ENCODE assay signal across 16 cellular contexts in the genomic region with DNA sequence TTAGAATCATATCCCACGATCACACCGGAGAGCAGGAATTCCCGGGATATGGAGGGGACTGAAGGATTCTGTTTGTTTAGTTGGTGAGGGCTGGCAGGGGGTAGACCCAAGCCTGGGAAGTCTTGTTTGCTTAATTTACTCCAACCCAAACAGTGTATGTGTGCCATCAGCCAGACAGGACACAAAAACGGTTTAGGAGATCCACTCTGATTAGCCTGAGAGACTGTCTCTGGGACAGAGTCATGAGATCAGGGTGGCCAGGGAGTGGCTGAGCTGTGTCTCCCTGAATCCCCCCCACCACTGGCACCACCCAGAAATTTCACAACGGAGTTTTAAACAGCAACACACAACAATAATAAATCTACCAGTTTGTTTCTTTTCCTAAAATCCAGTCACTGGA.
A peak's percentile ranks its signal among the peaks of the same experiment; 100 is the strongest.
DNase-seq lines count a peak whose midpoint lies in the region; ATAC-seq and TF ChIP-seq lines count a peak whose summit lies in the region.
"Had no signal": no experiment of that assay in that cellular context is flagged by ENCODE, and none has a peak within 500 bp of the region (broad histone marks: within the 10 kb centered on the region; RNA-seq: fewer than 3 reads in every experiment).

No MANE protein-coding gene starts in this region.

- H3K36me3 ChIP-seq in mesenchymal stem cell (ENCODE audit: control insufficient read depth in 1 of 2, insufficient read depth in 2 of 2, low read depth in 1 of 2, low read length in 2 of 2), result no peaks in the 10 kb centered on the region
- H3K36me3 ChIP-seq: BLaER1 treated with 17β-estradiol and CSF1 and Interleukin-3, amounts not matched to agents 10 nM and 100 nM; HAP-1 had no signal

- no peak overlapping the region for H4K8ac ChIP-seq in mesenchymal stem cell (ENCODE audit: low read length)

- no peak overlapping the region for H2BK120ac ChIP-seq in mesenchymal stem cell (ENCODE audit: low read depth, low read length)

- no peak overlapping the region for H2BK12ac ChIP-seq in mesenchymal stem cell (ENCODE audit: low read length in 2 of 2)

- H3K9ac ChIP-seq in mesenchymal stem cell (ENCODE audit: low read length), result no peak overlapping the region
- H3K9ac ChIP-seq: GM23248 had no signal

- H3K79me1 ChIP-seq in mesenchymal stem cell (replicated peaks; ENCODE audit: low read length, poor library complexity, severe bottlenecking), result no peaks in the 10 kb centered on the region

- no peaks in the 10 kb centered on the region for H3K9me3 ChIP-seq in mesenchymal stem cell (ENCODE audit: control insufficient read depth, low read length)
- H3K9me3 ChIP-seq: BLaER1 treated with 17β-estradiol and CSF1 and Interleukin-3, amounts not matched to agents 10 nM and 100 nM; HAP-1 had no signal

- H3K4me1 Mint-ChIP-seq in activated naive CD4-positive, alpha-beta T cell treated with anti-CD3 and anti-CD28 coated beads, Interleukin-2, amount 50 U/mL, for 24 hours, result no peaks in the 10 kb centered on the region
- H3K4me1 Mint-ChIP-seq in central memory CD8-positive, alpha-beta T cell, result no peaks in the 10 kb centered on the region
- no peaks in the 10 kb centered on the region for H3K4me1 Mint-ChIP-seq in activated T-helper 1 cell treated with anti-CD3 and anti-CD28 coated beads, Interleukin-12 subunit alpha, Interleukin-12 subunit beta, Interleukin-2, Interleukin-4 antibody, amounts not matched to agents 30 ng/mL and 10 ng/mL and 1 ng/mL, durations not matched to agents 14 hours and 24 hours and 36 hours (ENCODE audit: low read depth)

- no peak overlapping the region for H3K4me3 ChIP-seq in mesenchymal stem cell (ENCODE audit: insufficient read depth in 1 of 2, low read depth in 1 of 2, low read length in 2 of 2)
- H3K4me3 ChIP-seq: BLaER1 treated with 17β-estradiol and CSF1 and Interleukin-3, amounts not matched to agents 10 nM and 100 nM; GM12878; GM23248; HAP-1 had no signal

- intact Hi-C loops in activated T-helper 1 cell treated with anti-CD3 and anti-CD28 coated beads, Interleukin-12 subunit alpha, Interleukin-12 subunit beta, Interleukin-2, Interleukin-4 antibody, amounts not matched to agents 30 ng/mL and 10 ng/mL and 1 ng/mL, durations not matched to agents 14 hours and 24 hours and 36 hours (cut with micrococcal nuclease), result no loop called here

- no peak overlapping the region for H3K14ac ChIP-seq in mesenchymal stem cell (ENCODE audit: low read length in 2 of 2)

- no peak overlapping the region for H3K4me2 ChIP-seq in mesenchymal stem cell (ENCODE audit: low read length, poor library complexity, severe bottlenecking)

- no peak overlapping the region for H3K4ac ChIP-seq in mesenchymal stem cell (ENCODE audit: low read depth in 1 of 2, low read length in 2 of 2)

- H3K27me3 ChIP-seq in mesenchymal stem cell (ENCODE audit: control insufficient read depth in 1 of 2, insufficient read depth in 1 of 2, low read length in 2 of 2), result peaks cover 0 to 85% of the 10 kb centered on the region in 2 experiments

- no peak for DNase-seq in activated naive CD4-positive, alpha-beta T cell treated with anti-CD3 and anti-CD28 coated beads, Interleukin-2, amount 50 U/mL, for 72 hours (ENCODE audit: low spot score in 2 of 2)
- no peak for DNase-seq in central memory CD8-positive, alpha-beta T cell (ENCODE audit: low spot score in 2 of 2)
- no peak for DNase-seq in mesenchymal stem cell
- DNase-seq in activated T-helper 1 cell treated with anti-CD3 and anti-CD28 coated beads, Interleukin-12 subunit alpha, Interleukin-12 subunit beta, Interleukin-2, Interleukin-4 antibody, amounts not matched to agents 30 ng/mL and 10 ng/mL and 1 ng/mL, durations not matched to agents 14 hours and 24 hours and 36 hours (ENCODE audit: low spot score), result no peak
- DNase-seq: Calu3; CD8-positive, alpha-beta T cell; DMS79 treated with DMSO at 0.1 percent for 48 hours; GM23248; IMR-90 had no signal

- no peak overlapping the region for H3K18ac ChIP-seq in mesenchymal stem cell (ENCODE audit: low read depth in 1 of 2, low read length in 2 of 2)

- H3K36me3 Mint-ChIP-seq in activated naive CD4-positive, alpha-beta T cell treated with anti-CD3 and anti-CD28 coated beads, Interleukin-2, amount 50 U/mL, for 24 hours, result no peaks in the 10 kb centered on the region
- no peaks in the 10 kb centered on the region for H3K36me3 Mint-ChIP-seq in activated naive CD4-positive, alpha-beta T cell treated with anti-CD3 and anti-CD28 coated beads, Interleukin-2, amount 50 U/mL, for 72 hours
- peaks cover 1% of the 10 kb centered on the region for H3K36me3 Mint-ChIP-seq in central memory CD8-positive, alpha-beta T cell (ENCODE audit: insufficient read depth)
- H3K36me3 Mint-ChIP-seq in activated T-helper 1 cell treated with anti-CD3 and anti-CD28 coated beads, Interleukin-12 subunit alpha, Interleukin-12 subunit beta, Interleukin-2, Interleukin-4 antibody, amounts not matched to agents 30 ng/mL and 10 ng/mL and 1 ng/mL, durations not matched to agents 14 hours and 24 hours and 36 hours (ENCODE audit: low read depth), result no peaks in the 10 kb centered on the region
- H3K36me3 Mint-ChIP-seq: CD8-positive, alpha-beta T cell had no signal

- H2AK5ac ChIP-seq in mesenchymal stem cell (ENCODE audit: low read length, severe bottlenecking), result no peak overlapping the region

- TF ChIP-seq CTCF in VCaP (conservative IDR thresholded peaks at IDR 0.05), result no peak

- no peak overlapping the region for H2BK5ac ChIP-seq in mesenchymal stem cell (ENCODE audit: low read depth, low read length, poor library complexity, severe bottlenecking)

- no peaks in the 10 kb centered on the region for H3K4me1 ChIP-seq in mesenchymal stem cell (ENCODE audit: control insufficient read depth, insufficient read depth, low read depth, low read length)
- H3K4me1 ChIP-seq: HAP-1 had no signal

- ATAC-seq in activated naive CD4-positive, alpha-beta T cell treated with anti-CD3 and anti-CD28 coated beads, Interleukin-2, amount 50 U/mL, for 72 hours, result no peak
- ATAC-seq in central memory CD8-positive, alpha-beta T cell (replicated peaks; ENCODE audit: extremely low read depth, poor library complexity, severe bottlenecking), result no peak
- no peak for ATAC-seq in HG03439 (IDR thresholded peaks at IDR 0.05; ENCODE audit: unreplicated experiment)
- ATAC-seq: CD8-positive, alpha-beta T cell; GM12878 had no signal

- no peak overlapping the region for H2AFZ ChIP-seq in mesenchymal stem cell (ENCODE audit: low read depth, low read length)
- H2AFZ ChIP-seq: GM23248 had no signal

- no peak overlapping the region for H3K23ac ChIP-seq in mesenchymal stem cell (ENCODE audit: low read length in 2 of 2)

- no peak overlapping the region for H3K4me3 Mint-ChIP-seq in activated naive CD4-positive, alpha-beta T cell treated with anti-CD3 and anti-CD28 coated beads, Interleukin-2, amount 50 U/mL, for 24 hours
- H3K4me3 Mint-ChIP-seq in central memory CD8-positive, alpha-beta T cell, result no peak overlapping the region
- H3K4me3 Mint-ChIP-seq in activated T-helper 1 cell treated with anti-CD3 and anti-CD28 coated beads, Interleukin-12 subunit alpha, Interleukin-12 subunit beta, Interleukin-2, Interleukin-4 antibody, amounts not matched to agents 30 ng/mL and 10 ng/mL and 1 ng/mL, durations not matched to agents 14 hours and 24 hours and 36 hours, result no peak overlapping the region
- H3K4me3 Mint-ChIP-seq: CD8-positive, alpha-beta T cell had no signal

- H4K91ac ChIP-seq in mesenchymal stem cell (ENCODE audit: low read length), result no peak overlapping the region

- H3K27ac Mint-ChIP-seq in activated naive CD4-positive, alpha-beta T cell treated with anti-CD3 and anti-CD28 coated beads, Interleukin-2, amount 50 U/mL, for 24 hours, result peak overlapping the region; percentile 30
- H3K27ac Mint-ChIP-seq in activated naive CD4-positive, alpha-beta T cell treated with anti-CD3 and anti-CD28 coated beads, Interleukin-2, amount 50 U/mL, for 72 hours, result no peak overlapping the region
- H3K27ac Mint-ChIP-seq in central memory CD8-positive, alpha-beta T cell (ENCODE audit: low read depth), result peak overlapping the region; percentile 63
- no peak overlapping the region for H3K27ac Mint-ChIP-seq in activated T-helper 1 cell treated with anti-CD3 and anti-CD28 coated beads, Interleukin-12 subunit alpha, Interleukin-12 subunit beta, Interleukin-2, Interleukin-4 antibody, amounts not matched to agents 30 ng/mL and 10 ng/mL and 1 ng/mL, durations not matched to agents 14 hours and 24 hours and 36 hours
- H3K27ac Mint-ChIP-seq: CD8-positive, alpha-beta T cell had no signal

- WGBS in mesenchymal stem cell, result 54% methylated on average over 5 of the region's 5 CpGs

- H3K9me3 Mint-ChIP-seq in activated naive CD4-positive, alpha-beta T cell treated with anti-CD3 and anti-CD28 coated beads, Interleukin-2, amount 50 U/mL, for 24 hours, result no peaks in the 10 kb centered on the region
- H3K9me3 Mint-ChIP-seq in activated naive CD4-positive, alpha-beta T cell treated with anti-CD3 and anti-CD28 coated beads, Interleukin-2, amount 50 U/mL, for 72 hours, result no peaks in the 10 kb centered on the region
- no peaks in the 10 kb centered on the region for H3K9me3 Mint-ChIP-seq in central memory CD8-positive, alpha-beta T cell
- H3K9me3 Mint-ChIP-seq in activated T-helper 1 cell treated with anti-CD3 and anti-CD28 coated beads, Interleukin-12 subunit alpha, Interleukin-12 subunit beta, Interleukin-2, Interleukin-4 antibody, amounts not matched to agents 30 ng/mL and 10 ng/mL and 1 ng/mL, durations not matched to agents 14 hours and 24 hours and 36 hours, result no peaks in the 10 kb centered on the region
- H3K9me3 Mint-ChIP-seq: CD8-positive, alpha-beta T cell had no signal

- peak overlapping the region; percentile 58 for H3K27ac ChIP-seq in VCaP
- H3K27ac ChIP-seq in mesenchymal stem cell (ENCODE audit: low read length, poor library complexity, severe bottlenecking), result no peak overlapping the region
- H3K27ac ChIP-seq: 22Rv1; BLaER1 treated with 17β-estradiol and CSF1 and Interleukin-3, amounts not matched to agents 10 nM and 100 nM; GM23248 had no signal

- H3K27me3 Mint-ChIP-seq in activated naive CD4-positive, alpha-beta T cell treated with anti-CD3 and anti-CD28 coated beads, Interleukin-2, amount 50 U/mL, for 24 hours, result peaks cover 33% of the 10 kb centered on the region
- H3K27me3 Mint-ChIP-seq in central memory CD8-positive, alpha-beta T cell, result peaks cover 69% of the 10 kb centered on the region
- H3K27me3 Mint-ChIP-seq in activated T-helper 1 cell treated with anti-CD3 and anti-CD28 coated beads, Interleukin-12 subunit alpha, Interleukin-12 subunit beta, Interleukin-2, Interleukin-4 antibody, amounts not matched to agents 30 ng/mL and 10 ng/mL and 1 ng/mL, durations not matched to agents 14 hours and 24 hours and 36 hours (ENCODE audit: insufficient read depth), result peaks cover 13% of the 10 kb centered on the region

- H2BK15ac ChIP-seq in mesenchymal stem cell (ENCODE audit: low read depth, poor library complexity, severe bottlenecking), result no peak overlapping the region

Comparison
In these comparisons a context has a peak if more than half of its experiments do, and no peak if none do; other contexts are left out.
1. H3K27ac Mint-ChIP-seq: peak in activated naive CD4-positive, alpha-beta T cell treated with anti-CD3 and anti-CD28 coated beads, Interleukin-2, amount 50 U/mL, for 24 hours (single experiment) and central memory CD8-positive, alpha-beta T cell (single experiment); none in activated naive CD4-positive, alpha-beta T cell treated with anti-CD3 and anti-CD28 coated beads, Interleukin-2, amount 50 U/mL, for 72 hours (0 of 2) and activated T-helper 1 cell treated with anti-CD3 and anti-CD28 coated beads, Interleukin-12 subunit alpha, Interleukin-12 subunit beta, Interleukin-2, Interleukin-4 antibody, amounts not matched to agents 30 ng/mL and 10 ng/mL and 1 ng/mL, durations not matched to agents 14 hours and 24 hours and 36 hours (single experiment).